In the genomic region with DNA sequence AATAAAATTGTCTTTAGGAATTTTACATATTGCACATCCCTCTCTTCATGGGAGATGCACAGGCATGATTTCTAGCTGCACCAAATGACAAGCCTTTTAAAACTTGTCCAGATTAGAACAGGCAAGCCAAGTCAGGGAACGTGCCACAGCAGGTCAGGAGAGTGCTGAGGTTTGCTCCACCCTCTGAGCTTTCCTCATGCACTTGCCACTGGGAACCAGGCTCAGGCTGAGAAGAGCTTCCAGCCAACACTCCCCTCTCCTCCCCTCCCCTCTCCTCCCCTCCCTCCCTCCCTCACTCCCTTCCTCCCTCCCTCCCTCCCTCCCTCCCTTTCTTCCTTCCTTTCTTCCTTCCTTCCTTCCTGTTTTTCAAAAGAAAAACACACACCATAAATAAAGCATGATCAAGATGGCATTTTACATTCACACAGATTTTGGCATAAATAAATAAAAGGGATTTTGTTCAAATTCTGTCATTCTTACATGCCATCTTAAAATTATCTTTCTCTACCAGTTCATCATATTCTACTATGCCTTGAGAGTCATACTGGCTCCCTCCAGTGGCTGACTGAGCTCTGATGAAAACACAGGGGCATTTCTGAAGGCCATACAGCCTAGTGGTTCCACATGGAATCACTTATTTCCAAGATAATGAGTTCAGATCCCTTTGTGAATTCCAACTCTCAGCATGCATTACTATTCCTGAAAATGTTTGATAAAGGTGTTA, we compare ENCODE assay signal across 8 cellular contexts.
DNase-seq lines count a peak whose midpoint lies in the region; FAIRE-seq and TF ChIP-seq lines count a peak whose summit lies in the region.

No MANE protein-coding gene starts in this region.

- peak overlapping the region; percentile 17; the same call in 1 of the 2 replicates for H3K4me3 ChIP-seq in SK-N-MC
- H3K4me3 ChIP-seq in fibroblast of pulmonary artery (replicated peaks; ENCODE audit: low read depth, low read length) = no peak overlapping the region

- TF ChIP-seq CTCF in fibroblast of pulmonary artery (IDR thresholded peaks at IDR 0.05; ENCODE audit: low read length, missing control alignments) = peak; percentile 97

- FAIRE-seq in HTR-8/SVneo (lab: Jason Lieb, UNC) = no peak

- peak; percentile 6 for DNase-seq in DMS114 treated with DMSO at 0.1 percent for 48 hours (lab: John Stamatoyannopoulos, UW; ENCODE audit: unreplicated experiment)
- DNase-seq in GM19240 (ENCODE audit: insufficient read length, low spot score) = peak; percentile 14
- DNase-seq in HTR-8/SVneo (ENCODE audit: insufficient read length, low spot score) = peak; percentile 9
- peak; percentile 66 for DNase-seq in SK-N-MC (ENCODE audit: low read depth, low spot score)
- peak; percentile 80 for DNase-seq in fibroblast of pulmonary artery (ENCODE audit: low read depth)
- DNase-seq in non-pigmented ciliary epithelial cell (ENCODE audit: low read depth) = peak; percentile 20
- DNase-seq in stimulated activated CD4-positive, alpha-beta T cell treated with anti-CD3 and anti-CD28 coated beads, Interleukin-4, amount 100 ng/mL, for 1 hour = no peak
- no peak for DNase-seq in stimulated activated CD8-positive, alpha-beta memory T cell treated with anti-CD3 and anti-CD28 coated beads, Interleukin-4, amount 100 ng/mL, for 48 hours

- no peaks in the 10 kb centered on the region for H3K36me3 ChIP-seq in SK-N-MC (ENCODE audit: insufficient read depth, low read length)

- no peak overlapping the region for H3K9ac ChIP-seq in SK-N-MC (ENCODE audit: insufficient read length)

- H3K27ac ChIP-seq in SK-N-MC = peak overlapping the region; percentile 33

- no peaks in the 10 kb centered on the region for H3K9me3 ChIP-seq in SK-N-MC (ENCODE audit: low read depth, low read length)

Comparison
In these comparisons a context has a peak if more than half of its experiments do, and no peak if none do; other contexts are left out.
1. DNase-seq: peak in DMS114 treated with DMSO at 0.1 percent for 48 hours (single experiment), GM19240 (single experiment), HTR-8/SVneo (single experiment), SK-N-MC (single experiment), fibroblast of pulmonary artery (single experiment) and non-pigmented ciliary epithelial cell (single experiment); none in stimulated activated CD4-positive, alpha-beta T cell treated with anti-CD3 and anti-CD28 coated beads, Interleukin-4, amount 100 ng/mL, for 1 hour (single experiment) and stimulated activated CD8-positive, alpha-beta memory T cell treated with anti-CD3 and anti-CD28 coated beads, Interleukin-4, amount 100 ng/mL, for 48 hours (single experiment).